20 cellular contexts compared by ENCODE assay signal in the genomic region with DNA sequence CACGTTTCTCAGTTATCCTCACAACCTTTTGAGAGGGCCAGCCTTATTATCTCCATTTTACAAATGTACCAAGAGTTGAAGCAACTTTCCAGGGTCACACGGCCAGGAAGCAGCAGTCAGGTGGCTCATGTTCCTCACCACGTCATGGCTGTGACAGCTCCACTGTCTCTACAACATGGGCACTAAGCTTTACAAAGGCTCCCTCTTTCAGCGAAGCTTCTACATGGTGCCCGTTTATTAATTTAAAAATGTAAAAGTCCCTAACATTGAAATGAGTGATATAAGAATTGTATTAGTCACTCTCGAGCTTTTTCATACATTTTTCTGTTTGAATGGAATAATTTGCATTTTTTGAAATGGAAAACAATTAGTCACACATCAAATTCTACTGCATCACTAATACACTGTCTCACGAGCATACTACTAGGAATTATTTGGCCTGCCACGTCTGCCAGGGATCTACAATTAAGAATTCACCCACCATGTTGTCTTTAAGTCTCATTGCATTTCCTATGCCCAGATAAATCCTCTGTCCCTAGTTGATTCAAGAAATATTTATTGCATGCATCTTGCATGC.
"Had no signal": no experiment of that assay in that cellular context is flagged by ENCODE, and none has a peak within 500 bp of the region (broad histone marks: within the 10 kb centered on the region; RNA-seq: fewer than 3 reads in every experiment).

No MANE protein-coding gene starts in this region.

- H3K27ac Mint-ChIP-seq: activated CD8-positive, alpha-beta T cell treated with anti-CD3 and anti-CD28 coated beads, Interleukin-2, amount 10 ng/mL, durations not matched to agents 7 days and 5 days; activated naive CD4-positive, alpha-beta T cell treated with anti-CD3 and anti-CD28 coated beads, Interleukin-2, amount 50 U/mL, for 72 hours; nephron; type B pancreatic cell had no signal

- H3K27me3 Mint-ChIP-seq: type B pancreatic cell had no signal

- H3K27me3 ChIP-seq: body of pancreas, esophagus muscularis mucosa, heart right ventricle, left lung, testis had no signal

- DNase-seq: activated CD4-positive, CD25-positive, alpha-beta regulatory T cell; activated CD8-positive, alpha-beta T cell treated with anti-CD3 and anti-CD28 coated beads, Interleukin-2, amount 10 ng/mL, durations not matched to agents 7 days and 5 days; amygdala; body of pancreas; dermis blood vessel endothelial cell; effector memory CD4-positive, alpha-beta T cell; heart right ventricle; left lung; mammary epithelial cell; midbrain; T-helper 1 cell; T-helper 9 cell; testis had no signal

- H3K27ac ChIP-seq: body of pancreas, esophagus muscularis mucosa, heart right ventricle, left lung, testis had no signal

- H3K4me1 ChIP-seq: esophagus muscularis mucosa, testis had no signal

- H3K4me2 ChIP-seq: smooth muscle cell had no signal

- H3K9me3 ChIP-seq: body of pancreas, esophagus muscularis mucosa, left lung, testis had no signal

- H3K4me3 Mint-ChIP-seq: activated CD8-positive, alpha-beta T cell treated with anti-CD3 and anti-CD28 coated beads, Interleukin-2, amount 10 ng/mL, durations not matched to agents 7 days and 5 days; nephron; type B pancreatic cell had no signal

- ATAC-seq: activated CD8-positive, alpha-beta T cell treated with anti-CD3 and anti-CD28 coated beads, Interleukin-2, amount 10 ng/mL, durations not matched to agents 7 days and 5 days; body of pancreas; heart right ventricle; left lung; sciatic nerve; SK-N-SH treated with all-trans-retinoic acid at 6 μM for 48 hours had no signal

- H3K4me3 ChIP-seq: body of pancreas, esophagus muscularis mucosa, heart right ventricle, left lung, smooth muscle cell, testis had no signal

- H3K36me3 ChIP-seq: esophagus muscularis mucosa, heart right ventricle, left lung had no signal
